ENCODE assay signal across 9 cellular contexts in genomic region chr19:41861098-41861768, GRCh38. TPM values are rescaled to one million over a fixed set of nuclear protein-coding genes. Genes with fewer than 3 reads are reported as not detected.
DNase-seq lines count a peak whose midpoint lies in the region; ATAC-seq, FAIRE-seq and TF ChIP-seq lines count a peak whose summit lies in the region.
"Had no signal": no experiment of that assay in that cellular context is flagged by ENCODE, and none has a peak within 500 bp of the region (broad histone marks: within the 10 kb centered on the region; RNA-seq: fewer than 3 reads in every experiment).

No MANE protein-coding gene starts in this region.

- no peaks in the 10 kb centered on the region for H3K27me3 ChIP-seq in fibroblast of lung (ENCODE audit: control insufficient read depth, insufficient read depth, low read length)
- H3K27me3 ChIP-seq in gastrocnemius medialis: no peaks in the 10 kb centered on the region

- H3K79me2 ChIP-seq in fibroblast of lung (ENCODE audit: control insufficient read depth, insufficient read depth, low read length): peaks cover 56% of the 10 kb centered on the region

- POLR2A ChIA-PET in RWPE1 (lab: Yijun Ruan, JAX; ENCODE audit: low non-redundant PET): interaction anchor here (1.4 kb wide), 1 partner anchor 12 kb away, joined by 5 read pairs; no protein-coding TSS in a partner anchor

- no peak overlapping the region for H2AFZ ChIP-seq in fibroblast of lung (ENCODE audit: low read length)

- peak; percentile 31 for FAIRE-seq in GM18507 (lab: Jason Lieb, UNC)

- peak overlapping the region; percentile 86 for H3K4me2 ChIP-seq in fibroblast of lung (ENCODE audit: extremely low read depth, insufficient read depth, low read length)

- TF ChIP-seq POLR2A in gastrocnemius medialis (IDR thresholded peaks at IDR 0.05): no peak

- H3K4me3 ChIP-seq in fibroblast of lung (replicated peaks in 1 of 4; ENCODE audit: control extremely low read depth in 1 of 4, insufficient read depth in 1 of 4, low read depth in 3 of 4, low read length in 4 of 4) (peak overlapping the region; percentile 92 to 99 (median 98)), gastrocnemius medialis (peak overlapping the region; percentile 70 to 94 (median 92))

- H3K36me3 ChIP-seq in fibroblast of lung (ENCODE audit: control insufficient read depth, insufficient read depth, low read length): peaks cover 34% of the 10 kb centered on the region
- H3K36me3 ChIP-seq in gastrocnemius medialis: peaks cover 0 to 45% of the 10 kb centered on the region in 2 donors

- no peak for TF ChIP-seq CTCF in RWPE1 (conservative IDR thresholded peaks at IDR 0.05; ENCODE audit: low read depth)
- no peak for TF ChIP-seq CTCF in fibroblast of lung (conservative IDR thresholded peaks at IDR 0.05 in 1 of 2, IDR thresholded peaks at IDR 0.05 in 1 of 2; ENCODE audit: low read depth in 1 of 2, low read length in 2 of 2)
- TF ChIP-seq CTCF in gastrocnemius medialis (IDR thresholded peaks at IDR 0.05 in 4 of 5, conservative IDR thresholded peaks at IDR 0.05 in 1 of 5): no peak

- H3K27ac ChIP-seq in RWPE1 (peak overlapping the region; percentile 91), fibroblast of lung (ENCODE audit: insufficient read depth, low read length) (peak overlapping the region; percentile 98), gastrocnemius medialis (peak overlapping the region; percentile 86 to 100 (median 98))

- intact Hi-C loops in gastrocnemius medialis (cut with DNase I; ENCODE audit: low total_unique reads): loop anchor here (5.0 to 10.0 kb wide), 3 partner anchors 216 to 464 kb away; partner anchors contain the start of genes DEDD2, MEGF8 and ZNF574

- DNase-seq in GM18507 (ENCODE audit: extremely low spot score, insufficient read length, low read depth): no peak
- no peak for DNase-seq in RWPE1 (ENCODE audit: low spot score)
- DNase-seq in fibroblast of lung (ENCODE audit: low read depth in 2 of 2): no peak
- DNase-seq in gastrocnemius medialis: no peak
- DNase-seq in NCI-H1092 (lab: John Stamatoyannopoulos, UW): no peak
- no peak for DNase-seq in A172 (ENCODE audit: low spot score)
- no peak for DNase-seq in inferior parietal cortex (ENCODE audit: extremely low spot score)

- in situ Hi-C loops in gastrocnemius medialis (cut with MboI; ENCODE audit: low sequenced_read_pairs in 4 of 4): loop anchor here in 2 of 4 donors (5.0 to 10.0 kb wide), 2 partner anchors 81 to 94 kb away; partner anchors contain the start of gene RABAC1 (in 1 of the 2)

- H3K9me3 ChIP-seq in fibroblast of lung (ENCODE audit: control insufficient read depth, insufficient read depth, low read depth, low read length) (no peaks in the 10 kb centered on the region), gastrocnemius medialis (no peaks in the 10 kb centered on the region)

- H3K4me1 ChIP-seq in fibroblast of lung (ENCODE audit: control insufficient read depth, extremely low read depth, insufficient read depth, low read length) (peaks cover 8% of the 10 kb centered on the region), gastrocnemius medialis (peaks cover 26 to 37% of the 10 kb centered on the region in 2 donors)

- H4K20me1 ChIP-seq in fibroblast of lung (ENCODE audit: control insufficient read depth, extremely low read depth, insufficient read depth, low read length): no peaks in the 10 kb centered on the region

- ATAC-seq in gastrocnemius medialis (no peak), HG02763 (IDR thresholded peaks at IDR 0.05; ENCODE audit: unreplicated experiment) (no peak)

- H3K9ac ChIP-seq in fibroblast of lung (ENCODE audit: insufficient read depth, low read length): peak overlapping the region; percentile 98

- CTCF ChIA-PET in RWPE1 (lab: Yijun Ruan, JAX): no interaction called here

RNA-seq across cellular contexts. Expression of gene RPS19, which starts 1.2 kb away (rescaled TPM):
- total RNA-seq in fibroblast of lung (1,183 and 1,320 TPM in 2 replicates), gastrocnemius medialis (100 to 1,000 TPM; 180 to 636 (median 401) TPM)
- polyA plus RNA-seq in fibroblast of lung: 2,037 and 2,197 TPM in 2 replicates
- 4,097 and 4,526 TPM in 2 replicates for polyA plus RNA-seq in fibroblast of lung (2012)
- 662 and 1,252 TPM in 2 replicates for polyA minus RNA-seq in fibroblast of lung (ENCODE audit: low replicate concordance)
- total RNA-seq in A172 (2014; rRNA removed; shearing (Covaris generic)): 1,133 and 1,859 TPM in 2 replicates

RNA-seq across cellular contexts. Expression of gene CD79A, which starts 15.8 kb away (rescaled TPM):
- under 0.01 and 0.17 TPM in 2 replicates for total RNA-seq in fibroblast of lung
- polyA plus RNA-seq in fibroblast of lung: 0.07 and 0.17 TPM in 2 replicates
- polyA plus RNA-seq in fibroblast of lung (2012): 0.14 TPM in 1 of 2 replicates, not detected in the other
- not detected in 2 replicates for polyA minus RNA-seq in fibroblast of lung (ENCODE audit: low replicate concordance)
- total RNA-seq in gastrocnemius medialis: under 1 TPM in 1 of 4 donors, not detected in 3; 0.20 TPM
- total RNA-seq in A172 (2014; rRNA removed; shearing (Covaris generic)): not detected in 2 replicates

RNA-seq across cellular contexts. Expression of gene DMRTC2, which starts 16.4 kb away (rescaled TPM):
- not detected in 2 replicates for total RNA-seq in fibroblast of lung
- not detected in 2 replicates for polyA plus RNA-seq in fibroblast of lung
- not detected in 2 replicates for polyA plus RNA-seq in fibroblast of lung (2012)
- polyA minus RNA-seq in fibroblast of lung (ENCODE audit: low replicate concordance): not detected in 2 replicates
- not detected for total RNA-seq in gastrocnemius medialis
- total RNA-seq in A172 (2014; rRNA removed; shearing (Covaris generic)): not detected in 2 replicates
- total RNA-seq: LHCN-M2 had no signal

RNA-seq across cellular contexts. Expression of gene LYPD4, which starts 16.8 kb away (rescaled TPM):
- total RNA-seq in fibroblast of lung: not detected in 2 replicates
- not detected in 2 replicates for polyA plus RNA-seq in fibroblast of lung
- polyA plus RNA-seq in fibroblast of lung (2012): not detected in 2 replicates
- not detected in 2 replicates for polyA minus RNA-seq in fibroblast of lung (ENCODE audit: low replicate concordance)
- total RNA-seq in gastrocnemius medialis: not detected
- total RNA-seq in A172 (2014; rRNA removed; shearing (Covaris generic)): not detected in 2 replicates
- total RNA-seq: LHCN-M2 had no signal

RNA-seq across cellular contexts. Expression of gene ARHGEF1, which starts 21.8 kb away (rescaled TPM):
- total RNA-seq in fibroblast of lung (21.6 TPM in 2 replicates), gastrocnemius medialis (10 to 100 TPM; 12.1 to 21.6 (median 15.5) TPM)
- 23.9 and 32.2 TPM in 2 replicates for polyA plus RNA-seq in fibroblast of lung
- polyA plus RNA-seq in fibroblast of lung (2012): 34.0 and 53.6 TPM in 2 replicates
- 19.6 and 36.9 TPM in 2 replicates for polyA minus RNA-seq in fibroblast of lung (ENCODE audit: low replicate concordance)
- total RNA-seq in A172 (2014; rRNA removed; shearing (Covaris generic)): 72.5 and 108 TPM in 2 replicates
